ENCODE assay signal across 1 cellular context in genomic region chr10:102917314-102917961, GRCh38.
TF ChIP-seq lines count a peak whose summit lies in the region.

No MANE protein-coding gene starts in this region.

TF ChIP-seq in HepG2, 621 proteins besides CTCF, POLR2A, EP300 and RAD21 (continued from another document and continues in another):
- TF ChIP-seq, protein P1, sequence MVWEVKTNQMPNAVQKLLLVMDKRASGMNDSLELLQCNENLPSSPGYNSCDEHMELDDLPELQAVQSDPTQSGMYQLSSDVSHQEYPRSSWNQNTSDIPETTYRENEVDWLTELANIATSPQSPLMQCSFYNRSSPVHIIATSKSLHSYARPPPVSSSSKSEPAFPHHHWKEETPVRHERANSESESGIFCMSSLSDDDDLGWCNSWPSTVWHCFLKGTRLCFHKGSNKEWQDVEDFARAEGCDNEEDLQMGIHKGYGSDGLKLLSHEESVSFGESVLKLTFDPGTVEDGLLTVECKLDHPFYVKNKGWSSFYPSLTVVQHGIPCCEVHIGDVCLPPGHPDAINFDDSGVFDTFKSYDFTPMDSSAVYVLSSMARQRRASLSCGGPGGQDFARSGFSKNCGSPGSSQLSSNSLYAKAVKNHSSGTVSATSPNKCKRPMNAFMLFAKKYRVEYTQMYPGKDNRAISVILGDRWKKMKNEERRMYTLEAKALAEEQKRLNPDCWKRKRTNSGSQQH (CRISPR knock-in tag; IDR thresholded peaks at IDR 0.05; ENCODE audit: low read depth) = 0 out of 2 replicates have a peak, but pooled peaks have one; percentile 30
- TF ChIP-seq ZNF879 (CRISPR knock-in tag; IDR thresholded peaks at IDR 0.05) (peak; percentile 56; the same call in 1 of the 2 replicates), SRF (IDR thresholded peaks at IDR 0.05; ENCODE audit: low read depth, low read length) (no peak), RFX1 (IDR thresholded peaks at IDR 0.05) (no peak), ZNF775 (CRISPR knock-in tag; IDR thresholded peaks at IDR 0.05; ENCODE audit: borderline replicate concordance) (no peak), PAWR (CRISPR knock-in tag; IDR thresholded peaks at IDR 0.05; ENCODE audit: borderline replicate concordance) (no peak), ZZZ3 (CRISPR knock-in tag; IDR thresholded peaks at IDR 0.05; ENCODE audit: borderline replicate concordance) (0 out of 2 replicates have a peak, but pooled peaks have one; percentile 17), REXO4 (CRISPR knock-in tag; IDR thresholded peaks at IDR 0.05; ENCODE audit: borderline replicate concordance) (0 out of 2 replicates have a peak, but pooled peaks have one; percentile 42), FOSL2 (CRISPR knock-in tag; IDR thresholded peaks at IDR 0.05) (no peak), ZNF660 (CRISPR knock-in tag; IDR thresholded peaks at IDR 0.05; ENCODE audit: borderline replicate concordance, low read depth) (no peak), SP5 (CRISPR knock-in tag; IDR thresholded peaks at IDR 0.05; ENCODE audit: borderline replicate concordance, low read depth) (no peak), REL (CRISPR knock-in tag; conservative IDR thresholded peaks at IDR 0.05) (no peak), NFKB2 (CRISPR knock-in tag; IDR thresholded peaks at IDR 0.05; ENCODE audit: borderline replicate concordance) (0 out of 2 replicates have a peak, but pooled peaks have one; percentile 20), NCOR1 (IDR thresholded peaks at IDR 0.05; ENCODE audit: borderline replicate concordance, low read length) (no peak), MAX (IDR thresholded peaks at IDR 0.05) (no peak), BHLHE40 (IDR thresholded peaks at IDR 0.05; ENCODE audit: low read length) (no peak), ZC3H13 (CRISPR knock-in tag; IDR thresholded peaks at IDR 0.05) (no peak), SALL1 (CRISPR knock-in tag; IDR thresholded peaks at IDR 0.05) (no peak; the same call in none of the 2 replicates), ZNF782 (CRISPR knock-in tag; IDR thresholded peaks at IDR 0.05; ENCODE audit: borderline replicate concordance) (no peak; the same call in 1 of the 2 replicates), ZNF260 (CRISPR knock-in tag; IDR thresholded peaks at IDR 0.05; ENCODE audit: borderline replicate concordance, low read depth) (no peak), SRY (CRISPR knock-in tag; IDR thresholded peaks at IDR 0.05) (no peak; the same call in 1 of the 2 replicates), THAP8 (CRISPR knock-in tag; IDR thresholded peaks at IDR 0.05; ENCODE audit: borderline replicate concordance) (no peak), TRIM24 (CRISPR knock-in tag; IDR thresholded peaks at IDR 0.05) (no peak), GATAD2A (CRISPR knock-in tag; IDR thresholded peaks at IDR 0.05) (no peak), ZNF501 (CRISPR knock-in tag; IDR thresholded peaks at IDR 0.05) (peak; percentile 87), ZNF468 (CRISPR knock-in tag; IDR thresholded peaks at IDR 0.05) (peak; percentile 69; the same call in 1 of the 2 replicates), HOXD1 (CRISPR knock-in tag; IDR thresholded peaks at IDR 0.05) (no peak), ZNF576 (CRISPR knock-in tag; IDR thresholded peaks at IDR 0.05) (no peak), ZNF567 (CRISPR knock-in tag; IDR thresholded peaks at IDR 0.05; ENCODE audit: borderline replicate concordance) (no peak), ETV5 (CRISPR knock-in tag; IDR thresholded peaks at IDR 0.05; ENCODE audit: borderline replicate concordance) (no peak), TIGD3 (CRISPR knock-in tag; IDR thresholded peaks at IDR 0.05; ENCODE audit: borderline replicate concordance) (no peak), KLF16 (CRISPR knock-in tag; IDR thresholded peaks at IDR 0.05) (no peak; a peak in 1 of 4 replicates), MIER2 (CRISPR knock-in tag; IDR thresholded peaks at IDR 0.05) (no peak), FOXP1 (IDR thresholded peaks at IDR 0.05) (no peak), FOXP1 (CRISPR knock-in tag; IDR thresholded peaks at IDR 0.05) (no peak), DMAP1 (CRISPR knock-in tag; IDR thresholded peaks at IDR 0.05) (no peak), KMT2B (CRISPR knock-in tag; IDR thresholded peaks at IDR 0.05) (no peak), FOXO1 (CRISPR knock-in tag; IDR thresholded peaks at IDR 0.05) (no peak; the same call in 1 of the 2 replicates), KLF9 (CRISPR knock-in tag; IDR thresholded peaks at IDR 0.05; ENCODE audit: low read depth) (no peak), RFXAP (CRISPR knock-in tag; IDR thresholded peaks at IDR 0.05; ENCODE audit: borderline replicate concordance) (no peak), NONO (IDR thresholded peaks at IDR 0.05) (no peak), NONO (CRISPR knock-in tag; conservative IDR thresholded peaks at IDR 0.05) (no peak), TERF1 (CRISPR knock-in tag; IDR thresholded peaks at IDR 0.05) (0 out of 2 replicates have a peak, but pooled peaks have one; percentile 51), SMARCE1 (IDR thresholded peaks at IDR 0.05; ENCODE audit: borderline replicate concordance) (no peak), ERF (CRISPR knock-in tag; IDR thresholded peaks at IDR 0.05) (no peak), MEIS1 (CRISPR knock-in tag; IDR thresholded peaks at IDR 0.05; ENCODE audit: borderline replicate concordance) (no peak)
- TF ChIP-seq, protein P2, sequence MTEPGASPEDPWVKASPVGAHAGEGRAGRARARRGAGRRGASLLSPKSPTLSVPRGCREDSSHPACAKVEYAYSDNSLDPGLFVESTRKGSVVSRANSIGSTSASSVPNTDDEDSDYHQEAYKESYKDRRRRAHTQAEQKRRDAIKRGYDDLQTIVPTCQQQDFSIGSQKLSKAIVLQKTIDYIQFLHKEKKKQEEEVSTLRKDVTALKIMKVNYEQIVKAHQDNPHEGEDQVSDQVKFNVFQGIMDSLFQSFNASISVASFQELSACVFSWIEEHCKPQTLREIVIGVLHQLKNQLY (CRISPR knock-in tag; IDR thresholded peaks at IDR 0.05) = no peak
- TF ChIP-seq, protein P3, sequence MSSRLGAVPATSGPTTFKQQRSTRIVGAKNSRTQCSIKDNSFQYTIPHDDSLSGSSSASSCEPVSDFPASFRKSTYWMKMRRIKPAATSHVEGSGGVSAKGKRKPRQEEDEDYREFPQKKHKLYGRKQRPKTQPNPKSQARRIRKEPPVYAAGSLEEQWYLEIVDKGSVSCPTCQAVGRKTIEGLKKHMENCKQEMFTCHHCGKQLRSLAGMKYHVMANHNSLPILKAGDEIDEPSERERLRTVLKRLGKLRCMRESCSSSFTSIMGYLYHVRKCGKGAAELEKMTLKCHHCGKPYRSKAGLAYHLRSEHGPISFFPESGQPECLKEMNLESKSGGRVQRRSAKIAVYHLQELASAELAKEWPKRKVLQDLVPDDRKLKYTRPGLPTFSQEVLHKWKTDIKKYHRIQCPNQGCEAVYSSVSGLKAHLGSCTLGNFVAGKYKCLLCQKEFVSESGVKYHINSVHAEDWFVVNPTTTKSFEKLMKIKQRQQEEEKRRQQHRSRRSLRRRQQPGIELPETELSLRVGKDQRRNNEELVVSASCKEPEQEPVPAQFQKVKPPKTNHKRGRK (CRISPR knock-in tag; IDR thresholded peaks at IDR 0.05) = no peak
- TF ChIP-seq, protein P4, sequence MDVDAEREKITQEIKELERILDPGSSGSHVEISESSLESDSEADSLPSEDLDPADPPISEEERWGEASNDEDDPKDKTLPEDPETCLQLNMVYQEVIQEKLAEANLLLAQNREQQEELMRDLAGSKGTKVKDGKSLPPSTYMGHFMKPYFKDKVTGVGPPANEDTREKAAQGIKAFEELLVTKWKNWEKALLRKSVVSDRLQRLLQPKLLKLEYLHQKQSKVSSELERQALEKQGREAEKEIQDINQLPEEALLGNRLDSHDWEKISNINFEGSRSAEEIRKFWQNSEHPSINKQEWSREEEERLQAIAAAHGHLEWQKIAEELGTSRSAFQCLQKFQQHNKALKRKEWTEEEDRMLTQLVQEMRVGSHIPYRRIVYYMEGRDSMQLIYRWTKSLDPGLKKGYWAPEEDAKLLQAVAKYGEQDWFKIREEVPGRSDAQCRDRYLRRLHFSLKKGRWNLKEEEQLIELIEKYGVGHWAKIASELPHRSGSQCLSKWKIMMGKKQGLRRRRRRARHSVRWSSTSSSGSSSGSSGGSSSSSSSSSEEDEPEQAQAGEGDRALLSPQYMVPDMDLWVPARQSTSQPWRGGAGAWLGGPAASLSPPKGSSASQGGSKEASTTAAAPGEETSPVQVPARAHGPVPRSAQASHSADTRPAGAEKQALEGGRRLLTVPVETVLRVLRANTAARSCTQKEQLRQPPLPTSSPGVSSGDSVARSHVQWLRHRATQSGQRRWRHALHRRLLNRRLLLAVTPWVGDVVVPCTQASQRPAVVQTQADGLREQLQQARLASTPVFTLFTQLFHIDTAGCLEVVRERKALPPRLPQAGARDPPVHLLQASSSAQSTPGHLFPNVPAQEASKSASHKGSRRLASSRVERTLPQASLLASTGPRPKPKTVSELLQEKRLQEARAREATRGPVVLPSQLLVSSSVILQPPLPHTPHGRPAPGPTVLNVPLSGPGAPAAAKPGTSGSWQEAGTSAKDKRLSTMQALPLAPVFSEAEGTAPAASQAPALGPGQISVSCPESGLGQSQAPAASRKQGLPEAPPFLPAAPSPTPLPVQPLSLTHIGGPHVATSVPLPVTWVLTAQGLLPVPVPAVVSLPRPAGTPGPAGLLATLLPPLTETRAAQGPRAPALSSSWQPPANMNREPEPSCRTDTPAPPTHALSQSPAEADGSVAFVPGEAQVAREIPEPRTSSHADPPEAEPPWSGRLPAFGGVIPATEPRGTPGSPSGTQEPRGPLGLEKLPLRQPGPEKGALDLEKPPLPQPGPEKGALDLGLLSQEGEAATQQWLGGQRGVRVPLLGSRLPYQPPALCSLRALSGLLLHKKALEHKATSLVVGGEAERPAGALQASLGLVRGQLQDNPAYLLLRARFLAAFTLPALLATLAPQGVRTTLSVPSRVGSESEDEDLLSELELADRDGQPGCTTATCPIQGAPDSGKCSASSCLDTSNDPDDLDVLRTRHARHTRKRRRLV (CRISPR knock-in tag; IDR thresholded peaks at IDR 0.05) = no peak
- TF ChIP-seq, protein P5, sequence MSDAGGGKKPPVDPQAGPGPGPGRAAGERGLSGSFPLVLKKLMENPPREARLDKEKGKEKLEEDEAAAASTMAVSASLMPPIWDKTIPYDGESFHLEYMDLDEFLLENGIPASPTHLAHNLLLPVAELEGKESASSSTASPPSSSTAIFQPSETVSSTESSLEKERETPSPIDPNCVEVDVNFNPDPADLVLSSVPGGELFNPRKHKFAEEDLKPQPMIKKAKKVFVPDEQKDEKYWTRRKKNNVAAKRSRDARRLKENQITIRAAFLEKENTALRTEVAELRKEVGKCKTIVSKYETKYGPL (CRISPR knock-in tag; IDR thresholded peaks at IDR 0.05) = no peak
- TF ChIP-seq, protein P6, sequence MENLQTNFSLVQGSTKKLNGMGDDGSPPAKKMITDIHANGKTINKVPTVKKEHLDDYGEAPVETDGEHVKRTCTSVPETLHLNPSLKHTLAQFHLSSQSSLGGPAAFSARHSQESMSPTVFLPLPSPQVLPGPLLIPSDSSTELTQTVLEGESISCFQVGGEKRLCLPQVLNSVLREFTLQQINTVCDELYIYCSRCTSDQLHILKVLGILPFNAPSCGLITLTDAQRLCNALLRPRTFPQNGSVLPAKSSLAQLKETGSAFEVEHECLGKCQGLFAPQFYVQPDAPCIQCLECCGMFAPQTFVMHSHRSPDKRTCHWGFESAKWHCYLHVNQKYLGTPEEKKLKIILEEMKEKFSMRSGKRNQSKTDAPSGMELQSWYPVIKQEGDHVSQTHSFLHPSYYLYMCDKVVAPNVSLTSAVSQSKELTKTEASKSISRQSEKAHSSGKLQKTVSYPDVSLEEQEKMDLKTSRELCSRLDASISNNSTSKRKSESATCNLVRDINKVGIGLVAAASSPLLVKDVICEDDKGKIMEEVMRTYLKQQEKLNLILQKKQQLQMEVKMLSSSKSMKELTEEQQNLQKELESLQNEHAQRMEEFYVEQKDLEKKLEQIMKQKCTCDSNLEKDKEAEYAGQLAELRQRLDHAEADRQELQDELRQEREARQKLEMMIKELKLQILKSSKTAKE (CRISPR knock-in tag; IDR thresholded peaks at IDR 0.05; ENCODE audit: borderline replicate concordance) = no peak
